ENCODE assay signal across 1 cellular context in the genomic region with DNA sequence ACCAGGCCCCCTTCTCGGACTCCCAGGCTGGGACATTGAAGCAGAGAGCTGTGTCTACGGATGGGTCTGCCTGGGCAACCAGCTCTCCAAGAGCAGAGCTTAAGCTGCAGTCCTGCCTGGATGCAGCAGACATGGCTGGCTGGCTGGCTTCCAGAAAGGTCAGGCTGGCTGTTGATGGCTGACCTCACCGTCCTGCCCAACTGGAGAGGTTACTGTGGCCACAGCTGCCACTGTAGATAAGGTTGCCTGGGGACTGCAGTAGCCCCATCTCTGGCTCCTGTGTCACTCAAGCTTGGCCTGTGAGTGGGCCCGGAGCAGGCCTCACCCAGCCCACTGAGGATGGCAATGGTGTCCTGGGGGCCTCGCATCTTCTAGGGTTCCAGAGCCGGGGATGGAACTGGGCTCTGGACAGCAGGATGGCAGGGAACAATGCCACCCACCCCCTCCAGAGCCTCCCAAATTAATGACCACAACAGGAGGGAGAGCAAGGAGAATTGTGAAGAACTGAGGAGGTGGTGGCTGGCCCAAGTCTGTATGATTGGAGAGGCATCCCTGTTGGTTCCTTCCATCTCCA.
TF ChIP-seq lines count a peak whose summit lies in the region.

No MANE protein-coding gene starts in this region.

TF ChIP-seq in K562, 482 proteins besides CTCF, POLR2A, EP300 and RAD21 (continued from another document and continues in another):
- TF ChIP-seq EHMT2 (IDR thresholded peaks at IDR 0.05), result no peak
- TF ChIP-seq, protein P1, sequence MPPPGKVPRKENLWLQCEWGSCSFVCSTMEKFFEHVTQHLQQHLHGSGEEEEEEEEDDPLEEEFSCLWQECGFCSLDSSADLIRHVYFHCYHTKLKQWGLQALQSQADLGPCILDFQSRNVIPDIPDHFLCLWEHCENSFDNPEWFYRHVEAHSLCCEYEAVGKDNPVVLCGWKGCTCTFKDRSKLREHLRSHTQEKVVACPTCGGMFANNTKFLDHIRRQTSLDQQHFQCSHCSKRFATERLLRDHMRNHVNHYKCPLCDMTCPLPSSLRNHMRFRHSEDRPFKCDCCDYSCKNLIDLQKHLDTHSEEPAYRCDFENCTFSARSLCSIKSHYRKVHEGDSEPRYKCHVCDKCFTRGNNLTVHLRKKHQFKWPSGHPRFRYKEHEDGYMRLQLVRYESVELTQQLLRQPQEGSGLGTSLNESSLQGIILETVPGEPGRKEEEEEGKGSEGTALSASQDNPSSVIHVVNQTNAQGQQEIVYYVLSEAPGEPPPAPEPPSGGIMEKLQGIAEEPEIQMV (tag; conservative IDR thresholded peaks at IDR 0.05; ENCODE audit: low read depth), result no peak
- TF ChIP-seq CBX2 (IDR thresholded peaks at IDR 0.05; ENCODE audit: insufficient read depth, low read length, poor library complexity, severe bottlenecking), result no peak
- peak; percentile 99 for TF ChIP-seq NFIC (IDR thresholded peaks at IDR 0.05)
- TF ChIP-seq ZFPM2 (CRISPR knock-in tag; IDR thresholded peaks at IDR 0.05), result no peak
- no peak for TF ChIP-seq KLF10 (CRISPR knock-in tag; IDR thresholded peaks at IDR 0.05)
- TF ChIP-seq EZH2 (IDR thresholded peaks at IDR 0.05; ENCODE audit: borderline replicate concordance, low read depth, low read length), result no peak
- no peak for TF ChIP-seq ZNF217 (CRISPR knock-in tag; IDR thresholded peaks at IDR 0.05)
- TF ChIP-seq, protein P2, sequence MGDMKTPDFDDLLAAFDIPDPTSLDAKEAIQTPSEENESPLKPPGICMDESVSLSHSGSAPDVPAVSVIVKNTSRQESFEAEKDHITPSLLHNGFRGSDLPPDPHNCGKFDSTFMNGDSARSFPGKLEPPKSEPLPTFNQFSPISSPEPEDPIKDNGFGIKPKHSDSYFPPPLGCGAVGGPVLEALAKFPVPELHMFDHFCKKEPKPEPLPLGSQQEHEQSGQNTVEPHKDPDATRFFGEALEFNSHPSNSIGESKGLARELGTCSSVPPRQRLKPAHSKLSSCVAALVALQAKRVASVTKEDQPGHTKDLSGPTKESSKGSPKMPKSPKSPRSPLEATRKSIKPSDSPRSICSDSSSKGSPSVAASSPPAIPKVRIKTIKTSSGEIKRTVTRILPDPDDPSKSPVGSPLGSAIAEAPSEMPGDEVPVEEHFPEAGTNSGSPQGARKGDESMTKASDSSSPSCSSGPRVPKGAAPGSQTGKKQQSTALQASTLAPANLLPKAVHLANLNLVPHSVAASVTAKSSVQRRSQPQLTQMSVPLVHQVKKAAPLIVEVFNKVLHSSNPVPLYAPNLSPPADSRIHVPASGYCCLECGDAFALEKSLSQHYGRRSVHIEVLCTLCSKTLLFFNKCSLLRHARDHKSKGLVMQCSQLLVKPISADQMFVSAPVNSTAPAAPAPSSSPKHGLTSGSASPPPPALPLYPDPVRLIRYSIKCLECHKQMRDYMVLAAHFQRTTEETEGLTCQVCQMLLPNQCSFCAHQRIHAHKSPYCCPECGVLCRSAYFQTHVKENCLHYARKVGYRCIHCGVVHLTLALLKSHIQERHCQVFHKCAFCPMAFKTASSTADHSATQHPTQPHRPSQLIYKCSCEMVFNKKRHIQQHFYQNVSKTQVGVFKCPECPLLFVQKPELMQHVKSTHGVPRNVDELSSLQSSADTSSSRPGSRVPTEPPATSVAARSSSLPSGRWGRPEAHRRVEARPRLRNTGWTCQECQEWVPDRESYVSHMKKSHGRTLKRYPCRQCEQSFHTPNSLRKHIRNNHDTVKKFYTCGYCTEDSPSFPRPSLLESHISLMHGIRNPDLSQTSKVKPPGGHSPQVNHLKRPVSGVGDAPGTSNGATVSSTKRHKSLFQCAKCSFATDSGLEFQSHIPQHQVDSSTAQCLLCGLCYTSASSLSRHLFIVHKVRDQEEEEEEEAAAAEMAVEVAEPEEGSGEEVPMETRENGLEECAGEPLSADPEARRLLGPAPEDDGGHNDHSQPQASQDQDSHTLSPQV (IDR thresholded peaks at IDR 0.05), result peak; percentile 76
- no peak for TF ChIP-seq FUS (optimal IDR thresholded peaks at IDR 0.05; ENCODE audit: low read depth, low read length)
- no peak for TF ChIP-seq C11orf30 (IDR thresholded peaks at IDR 0.05; ENCODE audit: low read depth)
- peak; percentile 84 for TF ChIP-seq BHLHE40 (IDR thresholded peaks at IDR 0.05; ENCODE audit: low read length)
- TF ChIP-seq, protein P3, sequence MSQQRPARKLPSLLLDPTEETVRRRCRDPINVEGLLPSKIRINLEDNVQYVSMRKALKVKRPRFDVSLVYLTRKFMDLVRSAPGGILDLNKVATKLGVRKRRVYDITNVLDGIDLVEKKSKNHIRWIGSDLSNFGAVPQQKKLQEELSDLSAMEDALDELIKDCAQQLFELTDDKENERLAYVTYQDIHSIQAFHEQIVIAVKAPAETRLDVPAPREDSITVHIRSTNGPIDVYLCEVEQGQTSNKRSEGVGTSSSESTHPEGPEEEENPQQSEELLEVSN (IDR thresholded peaks at IDR 0.05; ENCODE audit: borderline replicate concordance in 1 of 2, extremely low read depth in 1 of 2, insufficient read depth in 1 of 2, insufficient read length in 1 of 2, low read depth in 1 of 2, low read length in 1 of 2, poor library complexity in 1 of 2, severe bottlenecking in 1 of 2), result no peak
- TF ChIP-seq YBX1 (IDR thresholded peaks at IDR 0.05), result no peak
- TF ChIP-seq, protein P4, sequence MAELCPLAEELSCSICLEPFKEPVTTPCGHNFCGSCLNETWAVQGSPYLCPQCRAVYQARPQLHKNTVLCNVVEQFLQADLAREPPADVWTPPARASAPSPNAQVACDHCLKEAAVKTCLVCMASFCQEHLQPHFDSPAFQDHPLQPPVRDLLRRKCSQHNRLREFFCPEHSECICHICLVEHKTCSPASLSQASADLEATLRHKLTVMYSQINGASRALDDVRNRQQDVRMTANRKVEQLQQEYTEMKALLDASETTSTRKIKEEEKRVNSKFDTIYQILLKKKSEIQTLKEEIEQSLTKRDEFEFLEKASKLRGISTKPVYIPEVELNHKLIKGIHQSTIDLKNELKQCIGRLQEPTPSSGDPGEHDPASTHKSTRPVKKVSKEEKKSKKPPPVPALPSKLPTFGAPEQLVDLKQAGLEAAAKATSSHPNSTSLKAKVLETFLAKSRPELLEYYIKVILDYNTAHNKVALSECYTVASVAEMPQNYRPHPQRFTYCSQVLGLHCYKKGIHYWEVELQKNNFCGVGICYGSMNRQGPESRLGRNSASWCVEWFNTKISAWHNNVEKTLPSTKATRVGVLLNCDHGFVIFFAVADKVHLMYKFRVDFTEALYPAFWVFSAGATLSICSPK (IDR thresholded peaks at IDR 0.05; ENCODE audit: borderline replicate concordance), result no peak
- TF ChIP-seq GTF2E2 (tag; IDR thresholded peaks at IDR 0.05), result no peak
- TF ChIP-seq SRF (CRISPR knock-in tag; IDR thresholded peaks at IDR 0.05), result no peak
- TF ChIP-seq, protein P5, sequence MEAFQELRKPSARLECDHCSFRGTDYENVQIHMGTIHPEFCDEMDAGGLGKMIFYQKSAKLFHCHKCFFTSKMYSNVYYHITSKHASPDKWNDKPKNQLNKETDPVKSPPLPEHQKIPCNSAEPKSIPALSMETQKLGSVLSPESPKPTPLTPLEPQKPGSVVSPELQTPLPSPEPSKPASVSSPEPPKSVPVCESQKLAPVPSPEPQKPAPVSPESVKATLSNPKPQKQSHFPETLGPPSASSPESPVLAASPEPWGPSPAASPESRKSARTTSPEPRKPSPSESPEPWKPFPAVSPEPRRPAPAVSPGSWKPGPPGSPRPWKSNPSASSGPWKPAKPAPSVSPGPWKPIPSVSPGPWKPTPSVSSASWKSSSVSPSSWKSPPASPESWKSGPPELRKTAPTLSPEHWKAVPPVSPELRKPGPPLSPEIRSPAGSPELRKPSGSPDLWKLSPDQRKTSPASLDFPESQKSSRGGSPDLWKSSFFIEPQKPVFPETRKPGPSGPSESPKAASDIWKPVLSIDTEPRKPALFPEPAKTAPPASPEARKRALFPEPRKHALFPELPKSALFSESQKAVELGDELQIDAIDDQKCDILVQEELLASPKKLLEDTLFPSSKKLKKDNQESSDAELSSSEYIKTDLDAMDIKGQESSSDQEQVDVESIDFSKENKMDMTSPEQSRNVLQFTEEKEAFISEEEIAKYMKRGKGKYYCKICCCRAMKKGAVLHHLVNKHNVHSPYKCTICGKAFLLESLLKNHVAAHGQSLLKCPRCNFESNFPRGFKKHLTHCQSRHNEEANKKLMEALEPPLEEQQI (IDR thresholded peaks at IDR 0.05), result no peak
- TF ChIP-seq PHB2 (IDR thresholded peaks at IDR 0.05; ENCODE audit: low read depth), result peak; percentile 76
- peak; percentile 89 for TF ChIP-seq LEF1 (IDR thresholded peaks at IDR 0.05)
- TF ChIP-seq, protein P6, sequence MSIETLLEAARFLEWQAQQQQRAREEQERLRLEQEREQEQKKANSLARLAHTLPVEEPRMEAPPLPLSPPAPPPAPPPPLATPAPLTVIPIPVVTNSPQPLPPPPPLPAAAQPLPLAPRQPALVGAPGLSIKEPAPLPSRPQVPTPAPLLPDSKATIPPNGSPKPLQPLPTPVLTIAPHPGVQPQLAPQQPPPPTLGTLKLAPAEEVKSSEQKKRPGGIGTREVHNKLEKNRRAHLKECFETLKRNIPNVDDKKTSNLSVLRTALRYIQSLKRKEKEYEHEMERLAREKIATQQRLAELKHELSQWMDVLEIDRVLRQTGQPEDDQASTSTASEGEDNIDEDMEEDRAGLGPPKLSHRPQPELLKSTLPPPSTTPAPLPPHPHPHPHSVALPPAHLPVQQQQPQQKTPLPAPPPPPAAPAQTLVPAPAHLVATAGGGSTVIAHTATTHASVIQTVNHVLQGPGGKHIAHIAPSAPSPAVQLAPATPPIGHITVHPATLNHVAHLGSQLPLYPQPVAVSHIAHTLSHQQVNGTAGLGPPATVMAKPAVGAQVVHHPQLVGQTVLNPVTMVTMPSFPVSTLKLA (conservative IDR thresholded peaks at IDR 0.05), result peak in 1 of 2 experiments; percentile 52; a peak in 2 of 4 replicates
- no peak for TF ChIP-seq ZNF507 (tag; conservative IDR thresholded peaks at IDR 0.05)
- no peak for TF ChIP-seq MED1 (CRISPR knock-in tag; IDR thresholded peaks at IDR 0.05; ENCODE audit: borderline replicate concordance)
- TF ChIP-seq ASH1L (IDR thresholded peaks at IDR 0.05; ENCODE audit: borderline replicate concordance, low read depth, partially characterized antibody), result no peak
- TF ChIP-seq SMAD4 (CRISPR knock-in tag; conservative IDR thresholded peaks at IDR 0.05), result peak; percentile 97
- TF ChIP-seq TAF15 (IDR thresholded peaks at IDR 0.05; ENCODE audit: low read depth, low read length), result no peak
- TF ChIP-seq CHD1 (IDR thresholded peaks at IDR 0.05; ENCODE audit: low read length), result no peak
- TF ChIP-seq NR2C1 (IDR thresholded peaks at IDR 0.05), result peak; percentile 90
- peak; percentile 95 for TF ChIP-seq NR2C1 (tag; IDR thresholded peaks at IDR 0.05)
- TF ChIP-seq, protein P7, sequence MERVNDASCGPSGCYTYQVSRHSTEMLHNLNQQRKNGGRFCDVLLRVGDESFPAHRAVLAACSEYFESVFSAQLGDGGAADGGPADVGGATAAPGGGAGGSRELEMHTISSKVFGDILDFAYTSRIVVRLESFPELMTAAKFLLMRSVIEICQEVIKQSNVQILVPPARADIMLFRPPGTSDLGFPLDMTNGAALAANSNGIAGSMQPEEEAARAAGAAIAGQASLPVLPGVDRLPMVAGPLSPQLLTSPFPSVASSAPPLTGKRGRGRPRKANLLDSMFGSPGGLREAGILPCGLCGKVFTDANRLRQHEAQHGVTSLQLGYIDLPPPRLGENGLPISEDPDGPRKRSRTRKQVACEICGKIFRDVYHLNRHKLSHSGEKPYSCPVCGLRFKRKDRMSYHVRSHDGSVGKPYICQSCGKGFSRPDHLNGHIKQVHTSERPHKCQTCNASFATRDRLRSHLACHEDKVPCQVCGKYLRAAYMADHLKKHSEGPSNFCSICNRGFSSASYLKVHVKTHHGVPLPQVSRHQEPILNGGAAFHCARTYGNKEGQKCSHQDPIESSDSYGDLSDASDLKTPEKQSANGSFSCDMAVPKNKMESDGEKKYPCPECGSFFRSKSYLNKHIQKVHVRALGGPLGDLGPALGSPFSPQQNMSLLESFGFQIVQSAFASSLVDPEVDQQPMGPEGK (CRISPR knock-in tag; IDR thresholded peaks at IDR 0.05; ENCODE audit: borderline replicate concordance), result no peak
- TF ChIP-seq ZNF584 (CRISPR knock-in tag; IDR thresholded peaks at IDR 0.05; ENCODE audit: low read depth), result peak; percentile 68
- no peak for TF ChIP-seq IFI16 (CRISPR knock-in tag; IDR thresholded peaks at IDR 0.05)
- TF ChIP-seq, protein P8, sequence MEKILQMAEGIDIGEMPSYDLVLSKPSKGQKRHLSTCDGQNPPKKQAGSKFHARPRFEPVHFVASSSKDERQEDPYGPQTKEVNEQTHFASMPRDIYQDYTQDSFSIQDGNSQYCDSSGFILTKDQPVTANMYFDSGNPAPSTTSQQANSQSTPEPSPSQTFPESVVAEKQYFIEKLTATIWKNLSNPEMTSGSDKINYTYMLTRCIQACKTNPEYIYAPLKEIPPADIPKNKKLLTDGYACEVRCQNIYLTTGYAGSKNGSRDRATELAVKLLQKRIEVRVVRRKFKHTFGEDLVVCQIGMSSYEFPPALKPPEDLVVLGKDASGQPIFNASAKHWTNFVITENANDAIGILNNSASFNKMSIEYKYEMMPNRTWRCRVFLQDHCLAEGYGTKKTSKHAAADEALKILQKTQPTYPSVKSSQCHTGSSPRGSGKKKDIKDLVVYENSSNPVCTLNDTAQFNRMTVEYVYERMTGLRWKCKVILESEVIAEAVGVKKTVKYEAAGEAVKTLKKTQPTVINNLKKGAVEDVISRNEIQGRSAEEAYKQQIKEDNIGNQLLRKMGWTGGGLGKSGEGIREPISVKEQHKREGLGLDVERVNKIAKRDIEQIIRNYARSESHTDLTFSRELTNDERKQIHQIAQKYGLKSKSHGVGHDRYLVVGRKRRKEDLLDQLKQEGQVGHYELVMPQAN (IDR thresholded peaks at IDR 0.05; ENCODE audit: borderline replicate concordance), result no peak
- TF ChIP-seq, protein P9, sequence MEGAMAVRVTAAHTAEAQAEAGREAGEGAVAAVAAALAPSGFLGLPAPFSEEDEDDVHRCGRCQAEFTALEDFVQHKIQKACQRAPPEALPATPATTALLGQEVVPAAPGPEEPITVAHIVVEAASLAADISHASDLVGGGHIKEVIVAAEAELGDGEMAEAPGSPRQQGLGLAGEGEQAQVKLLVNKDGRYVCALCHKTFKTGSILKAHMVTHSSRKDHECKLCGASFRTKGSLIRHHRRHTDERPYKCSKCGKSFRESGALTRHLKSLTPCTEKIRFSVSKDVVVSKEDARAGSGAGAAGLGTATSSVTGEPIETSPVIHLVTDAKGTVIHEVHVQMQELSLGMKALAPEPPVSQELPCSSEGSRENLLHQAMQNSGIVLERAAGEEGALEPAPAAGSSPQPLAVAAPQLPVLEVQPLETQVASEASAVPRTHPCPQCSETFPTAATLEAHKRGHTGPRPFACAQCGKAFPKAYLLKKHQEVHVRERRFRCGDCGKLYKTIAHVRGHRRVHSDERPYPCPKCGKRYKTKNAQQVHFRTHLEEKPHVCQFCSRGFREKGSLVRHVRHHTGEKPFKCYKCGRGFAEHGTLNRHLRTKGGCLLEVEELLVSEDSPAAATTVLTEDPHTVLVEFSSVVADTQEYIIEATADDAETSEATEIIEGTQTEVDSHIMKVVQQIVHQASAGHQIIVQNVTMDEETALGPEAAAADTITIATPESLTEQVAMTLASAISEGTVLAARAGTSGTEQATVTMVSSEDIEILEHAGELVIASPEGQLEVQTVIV (CRISPR knock-in tag; IDR thresholded peaks at IDR 0.05; ENCODE audit: borderline replicate concordance), result no peak
- no peak for TF ChIP-seq ZNF324 (CRISPR knock-in tag; IDR thresholded peaks at IDR 0.05)
- TF ChIP-seq ZNF41 (CRISPR knock-in tag; conservative IDR thresholded peaks at IDR 0.05), result no peak; the same call in 1 of the 2 replicates
- TF ChIP-seq PPARD (CRISPR knock-in tag; IDR thresholded peaks at IDR 0.05), result no peak
- TF ChIP-seq TSC22D4 (tag; IDR thresholded peaks at IDR 0.05), result no peak
- no peak for TF ChIP-seq ZEB2 (IDR thresholded peaks at IDR 0.05)
- TF ChIP-seq RBM15 (IDR thresholded peaks at IDR 0.05; ENCODE audit: insufficient read depth, low read length), result no peak
- no peak for TF ChIP-seq HDGF (IDR thresholded peaks at IDR 0.05)
- TF ChIP-seq DNMT1 (IDR thresholded peaks at IDR 0.05), result no peak
